Comparison of ENCODE assay signal across 1 cellular context in the genomic region with DNA sequence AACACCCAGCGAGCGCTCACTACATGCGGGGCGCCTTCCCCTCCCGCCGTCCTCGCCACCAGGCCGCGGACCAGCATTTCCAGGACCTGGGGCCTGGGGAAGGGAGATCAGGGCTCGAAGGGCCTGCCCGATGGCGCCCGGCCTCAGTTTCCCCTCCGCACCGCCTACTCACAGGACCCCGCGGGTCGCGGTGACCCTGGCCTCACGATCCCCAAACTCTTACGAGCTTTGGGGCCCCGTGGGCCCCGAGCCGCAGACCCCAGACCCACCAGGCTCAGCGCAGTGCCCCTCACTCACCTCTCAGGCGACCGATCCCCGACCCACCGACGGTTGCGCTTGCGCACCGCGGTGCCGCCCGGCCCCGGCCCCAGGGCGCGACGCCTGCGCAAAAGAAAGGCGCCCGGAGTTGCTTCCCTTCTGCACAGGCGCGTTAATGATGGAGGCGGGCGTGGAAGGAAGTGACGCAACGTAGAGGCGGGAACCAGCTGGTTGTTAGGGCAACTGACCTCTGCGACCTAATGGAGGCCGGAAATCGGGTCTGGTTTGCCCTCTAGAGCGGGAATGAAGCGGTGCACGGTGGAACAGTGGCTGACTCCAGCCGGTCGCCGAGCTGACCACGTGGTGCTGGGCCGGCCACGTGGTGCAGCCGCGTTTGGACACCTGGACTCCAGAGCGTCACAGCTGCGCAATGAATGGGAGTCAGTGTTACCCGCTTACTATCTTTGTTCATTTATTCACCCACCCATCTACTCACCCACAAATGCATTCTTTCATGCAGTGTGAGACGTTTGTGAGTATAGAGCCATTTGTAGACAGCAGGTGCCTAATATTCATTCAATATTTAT.
TF ChIP-seq lines count a peak whose summit lies in the region.

A gene with protein sequence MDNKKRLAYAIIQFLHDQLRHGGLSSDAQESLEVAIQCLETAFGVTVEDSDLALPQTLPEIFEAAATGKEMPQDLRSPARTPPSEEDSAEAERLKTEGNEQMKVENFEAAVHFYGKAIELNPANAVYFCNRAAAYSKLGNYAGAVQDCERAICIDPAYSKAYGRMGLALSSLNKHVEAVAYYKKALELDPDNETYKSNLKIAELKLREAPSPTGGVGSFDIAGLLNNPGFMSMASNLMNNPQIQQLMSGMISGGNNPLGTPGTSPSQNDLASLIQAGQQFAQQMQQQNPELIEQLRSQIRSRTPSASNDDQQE (minus strand): TSS at position 338 of the 845 bp plus-strand sequence. CDS start 14,205 bp downstream, outside the sequence.

TF ChIP-seq in K562, 482 proteins besides CTCF, POLR2A, EP300 and RAD21 (continued from another document and continues in another):
- TF ChIP-seq ELF1 (tag; IDR thresholded peaks at IDR 0.05) (peak; percentile 71; the same call in 1 of the 2 replicates), SMAD2 (IDR thresholded peaks at IDR 0.05; ENCODE audit: low read depth, low read length) (no peak), CREB3L1 (IDR thresholded peaks at IDR 0.05; ENCODE audit: borderline replicate concordance, low read depth) (peak; percentile 96), CBX1 (IDR thresholded peaks at IDR 0.05; ENCODE audit: low read depth) (peak; percentile 79; the same call in 1 of the 2 replicates), ZNF263 (CRISPR knock-in tag; IDR thresholded peaks at IDR 0.05; ENCODE audit: borderline replicate concordance) (peak; percentile 88), RBFOX2 (IDR thresholded peaks at IDR 0.05; ENCODE audit: low read depth, low read length) (peak; percentile 89), POLR2B (IDR thresholded peaks at IDR 0.05; ENCODE audit: low read depth, partially characterized antibody) (peak; percentile 81), ZBTB43 (CRISPR knock-in tag; IDR thresholded peaks at IDR 0.05) (peak; percentile 86; the same call in 1 of the 2 replicates), E2F6 (IDR thresholded peaks at IDR 0.05; ENCODE audit: borderline replicate concordance in 1 of 2, extremely low read depth in 1 of 2, insufficient read depth in 1 of 2, insufficient read length in 1 of 2, low read depth in 1 of 2, low read length in 1 of 2, poor library complexity in 1 of 2, severe bottlenecking in 1 of 2) (peak; percentile 100), ZNF24 (IDR thresholded peaks at IDR 0.05) (0 out of 2 replicates have a peak, but pooled peaks have one; percentile 43), CSDE1 (IDR thresholded peaks at IDR 0.05) (peak in 1 of 2 experiments; percentile 92; a peak in 2 of 4 replicates), CBFA2T3 (IDR thresholded peaks at IDR 0.05) (peak; percentile 74), SMARCA4 (IDR thresholded peaks at IDR 0.05) (no peak), NR3C1 (CRISPR knock-in tag; IDR thresholded peaks at IDR 0.05) (peak; percentile 97), SAFB2 (IDR thresholded peaks at IDR 0.05; ENCODE audit: borderline replicate concordance, low read depth, low read length, severe bottlenecking) (no peak), CEBPG (CRISPR knock-in tag; IDR thresholded peaks at IDR 0.05) (peak; percentile 96), CEBPG (tag; conservative IDR thresholded peaks at IDR 0.05 in 1 of 2, IDR thresholded peaks at IDR 0.05 in 1 of 2) (peak; percentile 93 to 98), POLR2G (IDR thresholded peaks at IDR 0.05; ENCODE audit: low read depth, low read length) (peak; percentile 91), ZNF134 (CRISPR knock-in tag; conservative IDR thresholded peaks at IDR 0.05) (no peak; the same call in 1 of the 2 replicates), ELF2 (CRISPR knock-in tag; IDR thresholded peaks at IDR 0.05) (no peak), STAG1 (CRISPR knock-in tag; IDR thresholded peaks at IDR 0.05; ENCODE audit: borderline replicate concordance) (peak; percentile 84; the same call in 1 of the 2 replicates), FOXA1 (IDR thresholded peaks at IDR 0.05; ENCODE audit: borderline replicate concordance) (no peak), TAL1 (IDR thresholded peaks at IDR 0.05) (no peak; the same call in 1 of the 2 replicates), MCM5 (IDR thresholded peaks at IDR 0.05; ENCODE audit: low read depth) (no peak), TBL1XR1 (IDR thresholded peaks at IDR 0.05; ENCODE audit: low read length in 2 of 2) (peak; percentile 71 to 80), ARHGAP35 (IDR thresholded peaks at IDR 0.05; ENCODE audit: partially characterized antibody) (no peak), STAT5B (CRISPR knock-in tag; IDR thresholded peaks at IDR 0.05) (no peak), E2F1 (CRISPR knock-in tag; IDR thresholded peaks at IDR 0.05) (peak; percentile 97), NR2C2 (CRISPR knock-in tag; IDR thresholded peaks at IDR 0.05) (peak; percentile 96), NR2C2 (tag; IDR thresholded peaks at IDR 0.05) (peak; percentile 99), KLF16 (IDR thresholded peaks at IDR 0.05) (0 out of 2 replicates have a peak, but pooled peaks have one; percentile 51), XRCC5 (IDR thresholded peaks at IDR 0.05; ENCODE audit: low read depth, low read length) (peak; percentile 82; the same call in 1 of the 2 replicates), ZNF778 (CRISPR knock-in tag; IDR thresholded peaks at IDR 0.05) (no peak), BCLAF1 (IDR thresholded peaks at IDR 0.05; ENCODE audit: borderline replicate concordance in 1 of 2, control insufficient read depth in 1 of 2, low read depth in 2 of 2, low read length in 1 of 2) (peak in 1 of 2 experiments; percentile 86; a peak in 1 of 4 replicates), ARID3B (CRISPR knock-in tag; IDR thresholded peaks at IDR 0.05; ENCODE audit: borderline replicate concordance) (no peak), ZBTB49 (CRISPR knock-in tag; IDR thresholded peaks at IDR 0.05; ENCODE audit: borderline replicate concordance) (peak; percentile 86; the same call in 1 of the 2 replicates), ERF (CRISPR knock-in tag; IDR thresholded peaks at IDR 0.05) (0 out of 2 replicates have a peak, but pooled peaks have one; percentile 50), BMI1 (IDR thresholded peaks at IDR 0.05; ENCODE audit: low read length) (peak; percentile 99)
- TF ChIP-seq, protein P1, sequence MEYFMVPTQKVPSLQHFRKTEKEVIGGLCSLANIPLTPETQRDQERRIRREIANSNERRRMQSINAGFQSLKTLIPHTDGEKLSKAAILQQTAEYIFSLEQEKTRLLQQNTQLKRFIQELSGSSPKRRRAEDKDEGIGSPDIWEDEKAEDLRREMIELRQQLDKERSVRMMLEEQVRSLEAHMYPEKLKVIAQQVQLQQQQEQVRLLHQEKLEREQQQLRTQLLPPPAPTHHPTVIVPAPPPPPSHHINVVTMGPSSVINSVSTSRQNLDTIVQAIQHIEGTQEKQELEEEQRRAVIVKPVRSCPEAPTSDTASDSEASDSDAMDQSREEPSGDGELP (CRISPR knock-in tag; IDR thresholded peaks at IDR 0.05; ENCODE audit: borderline replicate concordance): peak; percentile 99
- TF ChIP-seq, protein P2, sequence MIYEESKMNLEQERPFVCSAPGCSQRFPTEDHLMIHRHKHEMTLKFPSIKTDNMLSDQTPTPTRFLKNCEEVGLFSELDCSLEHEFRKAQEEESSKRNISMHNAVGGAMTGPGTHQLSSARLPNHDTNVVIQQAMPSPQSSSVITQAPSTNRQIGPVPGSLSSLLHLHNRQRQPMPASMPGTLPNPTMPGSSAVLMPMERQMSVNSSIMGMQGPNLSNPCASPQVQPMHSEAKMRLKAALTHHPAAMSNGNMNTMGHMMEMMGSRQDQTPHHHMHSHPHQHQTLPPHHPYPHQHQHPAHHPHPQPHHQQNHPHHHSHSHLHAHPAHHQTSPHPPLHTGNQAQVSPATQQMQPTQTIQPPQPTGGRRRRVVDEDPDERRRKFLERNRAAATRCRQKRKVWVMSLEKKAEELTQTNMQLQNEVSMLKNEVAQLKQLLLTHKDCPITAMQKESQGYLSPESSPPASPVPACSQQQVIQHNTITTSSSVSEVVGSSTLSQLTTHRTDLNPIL (CRISPR knock-in tag; IDR thresholded peaks at IDR 0.05): no peak
- TF ChIP-seq, protein P3, sequence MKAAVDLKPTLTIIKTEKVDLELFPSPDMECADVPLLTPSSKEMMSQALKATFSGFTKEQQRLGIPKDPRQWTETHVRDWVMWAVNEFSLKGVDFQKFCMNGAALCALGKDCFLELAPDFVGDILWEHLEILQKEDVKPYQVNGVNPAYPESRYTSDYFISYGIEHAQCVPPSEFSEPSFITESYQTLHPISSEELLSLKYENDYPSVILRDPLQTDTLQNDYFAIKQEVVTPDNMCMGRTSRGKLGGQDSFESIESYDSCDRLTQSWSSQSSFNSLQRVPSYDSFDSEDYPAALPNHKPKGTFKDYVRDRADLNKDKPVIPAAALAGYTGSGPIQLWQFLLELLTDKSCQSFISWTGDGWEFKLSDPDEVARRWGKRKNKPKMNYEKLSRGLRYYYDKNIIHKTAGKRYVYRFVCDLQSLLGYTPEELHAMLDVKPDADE (conservative IDR thresholded peaks at IDR 0.05; ENCODE audit: control insufficient read depth, low read depth, low read length): peak; percentile 73; the same call in 1 of the 2 replicates
